ENCODE assay signal across 8 cellular contexts in genomic region chr14:86038401-86038985, GRCh38.
A peak's percentile ranks its signal among the peaks of the same experiment; 100 is the strongest.
DNase-seq lines count a peak whose midpoint lies in the region; ATAC-seq and TF ChIP-seq lines count a peak whose summit lies in the region.

No MANE protein-coding gene starts in this region.

- H3K4me1 ChIP-seq in hepatocyte (ENCODE audit: insufficient read depth): no peaks in the 10 kb centered on the region

- WGBS in hepatocyte (ENCODE audit: low lambda C conversion rate, missing lambda C conversion rate): 69% methylated on average over 4 of the region's 4 CpGs

- peak; percentile 82 for TF ChIP-seq CTCF in C4-2B (conservative IDR thresholded peaks at IDR 0.05)
- peak; percentile 62 for TF ChIP-seq CTCF in hepatocyte (IDR thresholded peaks at IDR 0.05; ENCODE audit: poor library complexity)

- H4K20me1 ChIP-seq in hepatocyte (ENCODE audit: insufficient read depth, poor library complexity, severe bottlenecking): no peaks in the 10 kb centered on the region

- H3K9me3 ChIP-seq in hepatocyte (ENCODE audit: low read depth): no peaks in the 10 kb centered on the region

- ATAC-seq in GM19035 (IDR thresholded peaks at IDR 0.05; ENCODE audit: unreplicated experiment): peak; percentile 85
- peak; percentile 91 for ATAC-seq in HG03196 (IDR thresholded peaks at IDR 0.05; ENCODE audit: unreplicated experiment)

- H3K27ac ChIP-seq in C4-2B (peak overlapping the region; percentile 20; the same call in 1 of the 2 replicates), hepatocyte (no peak overlapping the region)

- H3K4me2 ChIP-seq in hepatocyte: no peak overlapping the region

- H3K4me3 ChIP-seq in hepatocyte: no peak overlapping the region

- H3K79me2 ChIP-seq in hepatocyte: no peaks in the 10 kb centered on the region

- DNase-seq in NOMO-1 treated with DMSO at 0.1 percent for 48 hours (lab: John Stamatoyannopoulos, UW; ENCODE audit: unreplicated experiment) (peak; percentile 23), hepatocyte (ENCODE audit: low spot score) (peak; percentile 77), GOT3 (lab: John Stamatoyannopoulos, UW) (no peak)
- DNase-seq in activated naive CD4-positive, alpha-beta T cell treated with Interleukin-2 at 50 U/mL for 16 hours: peak; percentile 23
- peak; percentile 16 to 24 for DNase-seq in stimulated activated CD4-positive, alpha-beta T cell treated with anti-CD3 and anti-CD28 coated beads, Interleukin-2, amount 100 ng/mL, for 48 hours

- no peak overlapping the region for H2AFZ ChIP-seq in hepatocyte

- no peaks in the 10 kb centered on the region for H3K36me3 ChIP-seq in hepatocyte (replicated peaks; ENCODE audit: insufficient read depth, low read depth)

- no peaks in the 10 kb centered on the region for H3K27me3 ChIP-seq in hepatocyte

- H3K9me2 ChIP-seq in hepatocyte (replicated peaks; ENCODE audit: insufficient read depth): no peaks in the 10 kb centered on the region
